In genomic region chr19:38326591-38326990, GRCh38 we compare ENCODE assay signal across 9 cellular contexts. TPM values are rescaled to one million over a fixed set of nuclear protein-coding genes. Genes with fewer than 3 reads are reported as not detected.
"Had no signal": no experiment of that assay in that cellular context is flagged by ENCODE, and none has a peak within 500 bp of the region (broad histone marks: within the 10 kb centered on the region; RNA-seq: fewer than 3 reads in every experiment).

No MANE protein-coding gene starts in this region.

- DNase-seq: GDM1, GF-D8 had no signal

- H3K4me3 ChIP-seq: GM12878 had no signal

- FAIRE-seq: G401.6, GM12878, GM12891, GM12892, GM18507, GM19239 had no signal

- ATAC-seq: GM12878 had no signal

RNA-seq across cellular contexts. Expression of gene C19orf33, which starts 22.5 kb away (rescaled TPM):
- total RNA-seq: G401 had no signal
